Comparison of ENCODE assay signal across 27 cellular contexts in genomic region chr1:72177711-72178110, GRCh38.
DNase-seq lines count a peak whose midpoint lies in the region; ATAC-seq, FAIRE-seq and TF ChIP-seq lines count a peak whose summit lies in the region.
"Had no signal": no experiment of that assay in that cellular context is flagged by ENCODE, and none has a peak within 500 bp of the region (broad histone marks: within the 10 kb centered on the region; RNA-seq: fewer than 3 reads in every experiment).

No MANE protein-coding gene starts in this region.

- no peak overlapping the region for H2AFZ ChIP-seq in astrocyte (ENCODE audit: low read depth, low read length)
- H2AFZ ChIP-seq: hepatocyte had no signal

- no peak overlapping the region for H3K4me2 ChIP-seq in astrocyte (ENCODE audit: low read length)
- H3K4me2 ChIP-seq: hepatocyte had no signal

- FAIRE-seq in astrocyte (lab: Jason Lieb, UNC): peak; percentile 39
- FAIRE-seq: GM12878, urothelium cell line had no signal

- ATAC-seq in foreskin keratinocyte: no peak
- ATAC-seq: activated CD4-positive, CD25-positive, alpha-beta regulatory T cell treated with anti-CD3 and anti-CD28 coated beads, Interleukin-2, amount 50 U/mL, for 24 hours; activated CD8-positive, alpha-beta T cell treated with anti-CD3 and anti-CD28 coated beads for 36 hours; activated naive CD8-positive, alpha-beta T cell treated with anti-CD3 and anti-CD28 coated beads, Interleukin-2, amount 50 U/mL, for 24 hours; GM12878; lower lobe of right lung; stimulated activated memory B cell treated with anti-CD40 and anti-IgM and Interleukin-4, amounts not matched to agents 10 μg/mL and 1 μg/mL and 100 μg/mL, for 72 hours had no signal

- no peaks in the 10 kb centered on the region for H4K20me1 ChIP-seq in astrocyte (ENCODE audit: insufficient read depth, low read length)

- H3K27ac ChIP-seq in astrocyte (ENCODE audit: low read depth, low read length) (no peak overlapping the region), foreskin keratinocyte (no peak overlapping the region)
- H3K27ac ChIP-seq: hepatocyte, lower lobe of right lung, neutrophil had no signal

- no peaks in the 10 kb centered on the region for H3K4me1 ChIP-seq in astrocyte (ENCODE audit: insufficient read depth, low read length)
- H3K4me1 ChIP-seq in foreskin keratinocyte: no peaks in the 10 kb centered on the region
- H3K4me1 ChIP-seq: lower lobe of right lung had no signal

- no peaks in the 10 kb centered on the region for H3K79me2 ChIP-seq in astrocyte (ENCODE audit: insufficient read depth, low read length)
- H3K79me2 ChIP-seq: hepatocyte had no signal

- H3K9me3 ChIP-seq in astrocyte (ENCODE audit: insufficient read depth, low read depth, low read length): no peaks in the 10 kb centered on the region
- H3K9me3 ChIP-seq: lower lobe of right lung, neutrophil had no signal

- no peak overlapping the region for H3K27ac Mint-ChIP-seq in astrocyte (ENCODE audit: unreplicated experiment)
- H3K27ac Mint-ChIP-seq: activated CD8-positive, alpha-beta T cell treated with anti-CD3 and anti-CD28 coated beads for 36 hours; activated naive CD8-positive, alpha-beta T cell treated with anti-CD3 and anti-CD28 coated beads, Interleukin-2, amount 50 U/mL, for 24 hours; CD4-positive, CD25-positive, alpha-beta regulatory T cell; immature natural killer cell; stimulated activated memory B cell treated with anti-CD40 and anti-IgM and Interleukin-4, amounts not matched to agents 10 μg/mL and 1 μg/mL and 100 μg/mL, for 72 hours had no signal

- H3K9me3 Mint-ChIP-seq in astrocyte (ENCODE audit: unreplicated experiment): no peaks in the 10 kb centered on the region
- H3K9me3 Mint-ChIP-seq: activated CD8-positive, alpha-beta T cell treated with anti-CD3 and anti-CD28 coated beads for 36 hours; activated naive CD8-positive, alpha-beta T cell treated with anti-CD3 and anti-CD28 coated beads, Interleukin-2, amount 50 U/mL, for 24 hours; stimulated activated memory B cell treated with anti-CD40 and anti-IgM and Interleukin-4, amounts not matched to agents 10 μg/mL and 1 μg/mL and 100 μg/mL, for 72 hours had no signal

- peaks cover 12% of the 10 kb centered on the region for H3K4me1 Mint-ChIP-seq in astrocyte (ENCODE audit: low read depth, unreplicated experiment)
- H3K4me1 Mint-ChIP-seq: activated naive CD8-positive, alpha-beta T cell treated with anti-CD3 and anti-CD28 coated beads, Interleukin-2, amount 50 U/mL, for 24 hours; CD4-positive, CD25-positive, alpha-beta regulatory T cell; immature natural killer cell; stimulated activated memory B cell treated with anti-CD40 and anti-IgM and Interleukin-4, amounts not matched to agents 10 μg/mL and 1 μg/mL and 100 μg/mL, for 72 hours had no signal

- DNase-seq in COLO829 (ENCODE audit: low spot score) (peak; percentile 58), HCEC 1CT (peak; percentile 64), astrocyte (ENCODE audit: low read depth) (peak; percentile 15), foreskin keratinocyte (peak; percentile 8 to 24), NCI-H1694 treated with DMSO at 0.1 percent for 48 hours (lab: John Stamatoyannopoulos, UW) (no peak), NCI-H345 (lab: John Stamatoyannopoulos, UW) (no peak), H4 (ENCODE audit: low spot score) (no peak), inferior parietal cortex (ENCODE audit: extremely low spot score) (no peak)
- DNase-seq: activated CD8-positive, alpha-beta T cell treated with anti-CD3 and anti-CD28 coated beads for 36 hours; activated effector memory CD4-positive, alpha-beta T cell treated with anti-CD3 and anti-CD28 coated beads, Interleukin-2, amount 50 U/mL, for 16 hours; activated naive CD8-positive, alpha-beta T cell treated with anti-CD3 and anti-CD28 coated beads, Interleukin-2, amount 50 U/mL, for 24 hours; activated T-cell treated with anti-CD3 and anti-CD28 coated beads for 4 hours; CD4-positive, CD25-positive, alpha-beta regulatory T cell; cortex of kidney; DMS 273 treated with DMSO at 0.1 percent for 48 hours; immature natural killer cell; lower lobe of right lung; NCI-H1436; NCI-H82; SIG-M5; small intestine had no signal

- H3K4me3 ChIP-seq in astrocyte (ENCODE audit: insufficient read depth, low read depth, low read length): no peak overlapping the region
- H3K4me3 ChIP-seq: GM12878, hepatocyte, lower lobe of right lung had no signal

- no peak overlapping the region for H3K9ac ChIP-seq in astrocyte (ENCODE audit: low read length)

- H3K36me3 ChIP-seq in astrocyte (ENCODE audit: insufficient read depth, low read length): no peaks in the 10 kb centered on the region
- H3K36me3 ChIP-seq: lower lobe of right lung, neutrophil had no signal

- H3K27me3 ChIP-seq in astrocyte (ENCODE audit: insufficient read depth, low read length) (no peaks in the 10 kb centered on the region), foreskin keratinocyte (no peaks in the 10 kb centered on the region)
- H3K27me3 ChIP-seq: hepatocyte, neutrophil had no signal

- H3K4me3 Mint-ChIP-seq in astrocyte (ENCODE audit: unreplicated experiment): no peak overlapping the region
- H3K4me3 Mint-ChIP-seq: activated CD8-positive, alpha-beta T cell treated with anti-CD3 and anti-CD28 coated beads for 36 hours; activated naive CD8-positive, alpha-beta T cell treated with anti-CD3 and anti-CD28 coated beads, Interleukin-2, amount 50 U/mL, for 24 hours; CD4-positive, CD25-positive, alpha-beta regulatory T cell; immature natural killer cell; stimulated activated memory B cell treated with anti-CD40 and anti-IgM and Interleukin-4, amounts not matched to agents 10 μg/mL and 1 μg/mL and 100 μg/mL, for 72 hours had no signal

- no peaks in the 10 kb centered on the region for H3K36me3 Mint-ChIP-seq in astrocyte (ENCODE audit: low read depth, unreplicated experiment)
- H3K36me3 Mint-ChIP-seq: CD4-positive, CD25-positive, alpha-beta regulatory T cell; immature natural killer cell; stimulated activated memory B cell treated with anti-CD40 and anti-IgM and Interleukin-4, amounts not matched to agents 10 μg/mL and 1 μg/mL and 100 μg/mL, for 72 hours had no signal

- H3K27me3 Mint-ChIP-seq in astrocyte (ENCODE audit: low read depth, unreplicated experiment): no peaks in the 10 kb centered on the region
- H3K27me3 Mint-ChIP-seq: activated naive CD8-positive, alpha-beta T cell treated with anti-CD3 and anti-CD28 coated beads, Interleukin-2, amount 50 U/mL, for 24 hours; CD4-positive, CD25-positive, alpha-beta regulatory T cell; stimulated activated memory B cell treated with anti-CD40 and anti-IgM and Interleukin-4, amounts not matched to agents 10 μg/mL and 1 μg/mL and 100 μg/mL, for 72 hours had no signal

- TF ChIP-seq CTCF in astrocyte (IDR thresholded peaks at IDR 0.05; ENCODE audit: insufficient read depth, low read depth, low read length) (no peak), foreskin keratinocyte (conservative IDR thresholded peaks at IDR 0.05) (no peak)

Comparison
In these comparisons a context has a peak if more than half of its experiments do, and no peak if none do; other contexts are left out.
1. DNase-seq: peak in COLO829 (single experiment), HCEC 1CT (single experiment), astrocyte (single experiment) and foreskin keratinocyte (2 of 2); none in NCI-H1694 treated with DMSO at 0.1 percent for 48 hours (single experiment), NCI-H345 (single experiment), H4 (single experiment) and inferior parietal cortex (single experiment).